Comparison of ENCODE assay signal across 21 cellular contexts in the genomic region with DNA sequence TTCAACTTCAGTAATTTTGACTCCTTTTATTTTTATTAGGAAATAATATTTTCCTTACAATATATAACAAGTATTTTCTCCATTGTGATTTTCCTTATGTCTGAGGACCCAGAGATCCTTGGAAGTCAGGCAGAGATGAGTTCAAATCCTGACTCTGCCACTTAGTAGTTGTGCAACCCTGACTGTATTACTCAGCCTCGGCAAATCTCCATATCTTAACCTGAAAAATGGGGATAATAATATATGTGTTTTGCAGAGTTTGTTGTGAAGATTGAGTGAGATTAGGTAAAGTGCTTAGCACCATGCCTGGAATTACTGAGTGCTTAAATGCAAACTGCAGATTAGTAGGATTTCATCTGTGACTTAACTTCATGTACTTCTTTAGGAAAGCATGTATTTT.
DNase-seq lines count a peak whose midpoint lies in the region; ATAC-seq and TF ChIP-seq lines count a peak whose summit lies in the region.
"Had no signal": no experiment of that assay in that cellular context is flagged by ENCODE, and none has a peak within 500 bp of the region (broad histone marks: within the 10 kb centered on the region; RNA-seq: fewer than 3 reads in every experiment).

No MANE protein-coding gene starts in this region.

- H3K9ac ChIP-seq in SK-N-SH (no peak overlapping the region), IMR-90 (ENCODE audit: low read depth, low read length) (no peak overlapping the region)
- H3K9ac ChIP-seq: BLaER1, KMS-11 had no signal

- TF ChIP-seq CTCF in SK-N-SH (IDR thresholded peaks at IDR 0.05): no peak
- TF ChIP-seq CTCF in IMR-90 (conservative IDR thresholded peaks at IDR 0.05; ENCODE audit: low read depth, low read length): no peak

- no peak for TF ChIP-seq POLR2A in IMR-90 (IDR thresholded peaks at IDR 0.05; ENCODE audit: low read depth, low read length)

- peak overlapping the region; percentile 54; the same call in 1 of the 2 replicates for H3K18ac ChIP-seq in IMR-90 (ENCODE audit: low read depth, low read length)

- TF ChIP-seq RAD21 in SK-N-SH (IDR thresholded peaks at IDR 0.05; ENCODE audit: low read length) (no peak), IMR-90 (IDR thresholded peaks at IDR 0.05; ENCODE audit: low read length) (no peak)

- H4K8ac ChIP-seq in IMR-90 (ENCODE audit: low read depth in 2 of 2, low read length in 2 of 2): peak overlapping the region; percentile 77 to 98

- no peak for ATAC-seq in SK-N-SH treated with all-trans-retinoic acid at 6 μM for 48 hours
- ATAC-seq in IMR-90 (ENCODE audit: low read depth): no peak
- ATAC-seq in esophagus mucosa: no peak

- peak overlapping the region; percentile 55; the same call in 2 of the 3 replicates for H2BK15ac ChIP-seq in IMR-90 (ENCODE audit: low read depth, low read length)

- H2AK9ac ChIP-seq in IMR-90 (replicated peaks; ENCODE audit: low read depth, low read length, poor library complexity): no peak overlapping the region

- H2AK5ac ChIP-seq in IMR-90 (ENCODE audit: low read depth, low read length): peak overlapping the region; percentile 78

- no TSS peak for BruUV-seq in IMR-90 (replicated peaks; lab: Mats Ljungman, UMichigan)

- peak overlapping the region; percentile 87 for H3K14ac ChIP-seq in IMR-90 (replicated peaks; ENCODE audit: low read depth, low read length)

- H3K9me2 ChIP-seq in SK-N-SH: no peaks in the 10 kb centered on the region

- peaks cover 21% of the 10 kb centered on the region; the same call in 1 of the 2 replicates for H3K79me2 ChIP-seq in SK-N-SH (ENCODE audit: insufficient read depth)

- POLR2A ChIA-PET in SK-N-SH (lab: Yijun Ruan, JAX) (no interaction called here), IMR-90 (lab: Charles Lee; ENCODE audit: unreplicated experiment) (no interaction called here)

- H3K79me1 ChIP-seq in IMR-90 (ENCODE audit: low read depth in 1 of 2, low read length in 2 of 2): peaks cover 13 to 36% of the 10 kb centered on the region in 2 experiments; a peak in 3 of 4 replicates

- peaks cover 8% of the 10 kb centered on the region; the same call in 1 of the 2 replicates for H3K9me1 ChIP-seq in IMR-90 (ENCODE audit: insufficient read depth, low read length)

- H3K4me1 ChIP-seq in SK-N-SH (ENCODE audit: control insufficient read depth in 1 of 2, insufficient read depth in 2 of 2, low read depth in 1 of 2, low read length in 1 of 2) (peaks cover 0 to 5% of the 10 kb centered on the region in 2 experiments; a peak in 1 of 4 replicates), IMR-90 (ENCODE audit: control insufficient read depth, insufficient read depth, low read length) (peaks cover 9% of the 10 kb centered on the region)
- H3K4me1 ChIP-seq: BLaER1, Peyer's patch had no signal

- H3K9me3 ChIP-seq in SK-N-SH (peaks cover 20% of the 10 kb centered on the region), IMR-90 (ENCODE audit: control insufficient read depth, insufficient read depth, low read length) (peaks cover 10% of the 10 kb centered on the region)

- 61% methylated on average over 1 of the region's 1 CpG for WGBS in SK-N-SH (ENCODE audit: low lambda C conversion rate)
- WGBS in IMR-90 (ENCODE audit: extremely low coverage in 2 of 2, insufficient read length in 1 of 2), 2 experiments: no CpG with 5 or more reads among the region's 1 CpG

- peak overlapping the region; percentile 96; the same call in 1 of the 2 replicates for H3K4ac ChIP-seq in IMR-90 (ENCODE audit: low read depth, low read length)

- peak overlapping the region; percentile 96 for H2BK120ac ChIP-seq in IMR-90 (ENCODE audit: low read depth, low read length)

- H3K27ac ChIP-seq in SK-N-SH (ENCODE audit: low read depth in 2 of 2, low read length in 1 of 2) (peak overlapping the region; percentile 50 to 86; a peak in 3 of 4 replicates), IMR-90 (ENCODE audit: insufficient read depth, low read length) (no peak overlapping the region), epithelial cell of prostate (peak overlapping the region; percentile 94)
- H3K27ac ChIP-seq: 22Rv1, BLaER1, KMS-11, Peyer's patch, SK-N-MC had no signal

- in situ Hi-C loops in IMR-90 (cut with MboI; ENCODE audit: low sequenced_read_pairs): no loop called here

- no peak overlapping the region; the same call in 1 of the 2 replicates for H4K5ac ChIP-seq in IMR-90 (ENCODE audit: low read depth, low read length)

- intact Hi-C loops in IMR-90 (cut with micrococcal nuclease) (no loop called here), cardiac septum (cut with DNase I) (no loop called here)

- no peaks in the 10 kb centered on the region for H3K27me3 ChIP-seq in SK-N-SH (ENCODE audit: insufficient read depth)
- no peaks in the 10 kb centered on the region for H3K27me3 ChIP-seq in IMR-90 (ENCODE audit: control insufficient read depth, insufficient read depth, low read length)
- H3K27me3 ChIP-seq: BLaER1, Peyer's patch had no signal

- H2BK20ac ChIP-seq in IMR-90 (ENCODE audit: low read depth, low read length): peak overlapping the region; percentile 93

- no peak overlapping the region for H3K4me3 ChIP-seq in SK-N-SH (ENCODE audit: low read depth in 2 of 2, low read length in 1 of 2)
- no peak overlapping the region for H3K4me3 ChIP-seq in IMR-90 (ENCODE audit: insufficient read depth, low read depth, low read length)
- H3K4me3 ChIP-seq: BLaER1, Peyer's patch, SK-N-MC had no signal

- H2AFZ ChIP-seq in SK-N-SH (ENCODE audit: low read depth) (no peak overlapping the region), IMR-90 (replicated peaks; ENCODE audit: low read length, poor library complexity) (no peak overlapping the region)

- dilution Hi-C loops in IMR-90 (cut with HindIII; ENCODE audit: low sequenced_read_pairs, unreplicated experiment): no loop called here

- H3F3A ChIP-seq in SK-N-SH (replicated peaks; ENCODE audit: insufficient read depth): peaks cover 67% of the 10 kb centered on the region

- no peak overlapping the region for H3K56ac ChIP-seq in IMR-90 (ENCODE audit: extremely low read depth, insufficient read depth, low read length)

- H3K36me3 ChIP-seq in SK-N-SH (replicated peaks in 1 of 2; ENCODE audit: control insufficient read depth in 1 of 2, insufficient read depth in 2 of 2, low read length in 1 of 2) (peaks cover 29 to 74% of the 10 kb centered on the region in 2 experiments), IMR-90 (ENCODE audit: control insufficient read depth, insufficient read depth, low read length) (peaks cover 20% of the 10 kb centered on the region)

- no peak for TF ChIP-seq EP300 in SK-N-SH (IDR thresholded peaks at IDR 0.05; ENCODE audit: borderline replicate concordance in 1 of 2, low read depth in 1 of 2, low read length in 1 of 2)

- CTCF ChIA-PET in SK-N-SH (lab: Yijun Ruan, JAX): interaction anchor here (1.2 kb wide), 2 partner anchors 16 to 96 kb away, joined by 3 to 4 read pairs; no protein-coding TSS in a partner anchor
- CTCF ChIA-PET in IMR-90 (lab: Yijun Ruan, JAX): interaction anchor here (0.6 to 0.7 kb wide), 2 partner anchors 47 to 1479 kb away, joined by 3 read pairs; no protein-coding TSS in a partner anchor

- peak overlapping the region; percentile 93; the same call in 1 of the 2 replicates for H3K23ac ChIP-seq in IMR-90 (ENCODE audit: low read depth, low read length)

- peak overlapping the region; percentile 65 for H4K91ac ChIP-seq in IMR-90 (ENCODE audit: insufficient read depth, low read depth, low read length)

- no peak for DNase-seq in SK-N-SH
- DNase-seq in IMR-90: no peak
- DNase-seq in epithelial cell of prostate (ENCODE audit: low read depth, low spot score): no peak
- no peak for DNase-seq in NCI-H774 (lab: John Stamatoyannopoulos, UW)
- no peak for DNase-seq in cardiac septum (ENCODE audit: low spot score)
- DNase-seq: CD4-positive, CD25-positive, alpha-beta regulatory T cell; H7; NCI-H1092; NCI-H1417 treated with DMSO at 0.1 percent for 48 hours; NCI-H1694 treated with DMSO at 0.1 percent for 48 hours; NCI-H2081; NCI-H2227 treated with DMSO at 0.1 percent for 48 hours; NCI-H526 treated with DMSO at 0.1 percent for 48 hours; Peyer's patch; SIG-M5 had no signal

- peak overlapping the region; percentile 97 for H2BK5ac ChIP-seq in IMR-90 (ENCODE audit: low read depth, low read length, poor library complexity, severe bottlenecking)

- no peaks in the 10 kb centered on the region for H4K20me1 ChIP-seq in SK-N-SH (ENCODE audit: insufficient read depth)
- H4K20me1 ChIP-seq in IMR-90 (ENCODE audit: insufficient read depth, low read length): no peaks in the 10 kb centered on the region
- H4K20me1 ChIP-seq: BLaER1 had no signal

- no peak overlapping the region for H3K4me2 ChIP-seq in SK-N-SH
- H3K4me2 ChIP-seq in IMR-90 (ENCODE audit: low read depth, low read length): peak overlapping the region; percentile 21; the same call in 1 of the 2 replicates
- H3K4me2 ChIP-seq: BLaER1, KMS-11 had no signal

TF ChIP-seq in SK-N-SH, 30 proteins besides CTCF, POLR2A, EP300 and RAD21 (continues in another document):
- TF ChIP-seq FOXJ3 (CRISPR knock-in tag; IDR thresholded peaks at IDR 0.05) (no peak), MEF2A (IDR thresholded peaks at IDR 0.05; ENCODE audit: borderline replicate concordance, low read depth) (no peak), ELF1 (IDR thresholded peaks at IDR 0.05) (no peak), SIN3A (IDR thresholded peaks at IDR 0.05; ENCODE audit: borderline replicate concordance, low read depth, low read length) (no peak), EZH2phosphoT487 (IDR thresholded peaks at IDR 0.05; ENCODE audit: borderline replicate concordance, low read depth) (no peak), NRF1 (IDR thresholded peaks at IDR 0.05; ENCODE audit: low read depth, low read length) (no peak)

TF ChIP-seq in SK-N-SH treated with all-trans-retinoic acid at 6 μM for 48 hours, 23 proteins besides CTCF, POLR2A, EP300 and RAD21 (continues in another document):
- no peak for TF ChIP-seq SNAI2 (CRISPR knock-in tag; IDR thresholded peaks at IDR 0.05)
- TF ChIP-seq ZFP3 (CRISPR knock-in tag; IDR thresholded peaks at IDR 0.05): no peak
- TF ChIP-seq ISL1 (CRISPR knock-in tag; IDR thresholded peaks at IDR 0.05): no peak
- TF ChIP-seq ZNF8 (CRISPR knock-in tag; IDR thresholded peaks at IDR 0.05): no peak
- TF ChIP-seq TCF4 (CRISPR knock-in tag; IDR thresholded peaks at IDR 0.05; ENCODE audit: borderline replicate concordance): no peak

TF ChIP-seq in IMR-90, 13 proteins besides CTCF, POLR2A, EP300 and RAD21:
- TF ChIP-seq MXI1 (IDR thresholded peaks at IDR 0.05; ENCODE audit: borderline replicate concordance, low read depth, low read length): no peak
- TF ChIP-seq CEBPB (IDR thresholded peaks at IDR 0.05; ENCODE audit: low read depth, low read length): peak; percentile 70; the same call in 1 of the 2 replicates
